Comparison of ENCODE assay signal across 8 cellular contexts in genomic region chr12:31589896-31590729, GRCh38. TPM values are rescaled to one million over a fixed set of nuclear protein-coding genes. Genes with fewer than 3 reads are reported as not detected.
DNase-seq lines count a peak whose midpoint lies in the region; ATAC-seq, FAIRE-seq and TF ChIP-seq lines count a peak whose summit lies in the region.

No MANE protein-coding gene starts in this region.

- TF ChIP-seq CTCF in neural progenitor cell (IDR thresholded peaks at IDR 0.05), result no peak

- peak overlapping the region; percentile 97 for H3K4me2 ChIP-seq in neural progenitor cell

- no peak overlapping the region for H3K9ac ChIP-seq in neural progenitor cell

- peaks cover 3% of the 10 kb centered on the region for H3F3A ChIP-seq in neural progenitor cell (ENCODE audit: low read depth)

- peaks cover 27% of the 10 kb centered on the region for H3K27me3 ChIP-seq in neural progenitor cell

- no peaks in the 10 kb centered on the region for H3K9me3 ChIP-seq in neural progenitor cell (ENCODE audit: low read depth)

- peak overlapping the region; percentile 86 for H3K4me3 ChIP-seq in neural progenitor cell

- no peaks in the 10 kb centered on the region for H3K9me3 Mint-ChIP-seq in activated T-helper 2 cell treated with anti-CD3 and anti-CD28 coated beads, Interferon-gamma antibody, Interleukin-2, Interleukin-4, amounts not matched to agents 10 μg/mL and 5 μg/mL and 100 μg/mL, durations not matched to agents 14 hours and 24 hours and 36 hours
- peaks cover 6% of the 10 kb centered on the region for H3K9me3 Mint-ChIP-seq in neural progenitor cell

- peak overlapping the region; percentile 52 for H3K27ac ChIP-seq in neural progenitor cell

- peak overlapping the region; percentile 86 for H2AFZ ChIP-seq in neural progenitor cell (replicated peaks)

- peaks cover 11% of the 10 kb centered on the region for H3K4me1 ChIP-seq in neural progenitor cell

- peak overlapping the region; percentile 80 for H3K4me3 Mint-ChIP-seq in activated T-helper 2 cell treated with anti-CD3 and anti-CD28 coated beads, Interferon-gamma antibody, Interleukin-2, Interleukin-4, amounts not matched to agents 10 μg/mL and 5 μg/mL and 100 μg/mL, durations not matched to agents 14 hours and 24 hours and 36 hours (ENCODE audit: low read depth)
- H3K4me3 Mint-ChIP-seq in neural progenitor cell, result peak overlapping the region; percentile 97

- intact Hi-C loops in activated T-helper 2 cell treated with anti-CD3 and anti-CD28 coated beads, Interferon-gamma antibody, Interleukin-2, Interleukin-4, amounts not matched to agents 10 μg/mL and 5 μg/mL and 100 μg/mL, durations not matched to agents 14 hours and 24 hours and 36 hours (cut with micrococcal nuclease), result no loop called here

- DNase-seq in CD1c-positive myeloid dendritic cell (ENCODE audit: extremely low spot score), result peak; percentile 72
- DNase-seq in NCI-H526 treated with DMSO at 0.1 percent for 48 hours (lab: John Stamatoyannopoulos, UW), result peak; percentile 53
- DNase-seq in activated T-helper 2 cell treated with anti-CD3 and anti-CD28 coated beads, Interferon-gamma antibody, Interleukin-2, Interleukin-4, amounts not matched to agents 10 μg/mL and 5 μg/mL and 100 μg/mL, durations not matched to agents 14 hours and 24 hours and 36 hours (ENCODE audit: low spot score), result peak; percentile 11
- peak; percentile 66 for DNase-seq in globus pallidus (ENCODE audit: low spot score)
- DNase-seq in neural progenitor cell (ENCODE audit: low spot score), result peak; percentile 84
- peak; percentile 71 for DNase-seq in urothelium cell line (ENCODE audit: low spot score)

- peaks cover 31% of the 10 kb centered on the region for H4K20me1 ChIP-seq in neural progenitor cell (ENCODE audit: low read depth)

- peak overlapping the region; percentile 50 for H3K27ac Mint-ChIP-seq in activated T-helper 2 cell treated with anti-CD3 and anti-CD28 coated beads, Interferon-gamma antibody, Interleukin-2, Interleukin-4, amounts not matched to agents 10 μg/mL and 5 μg/mL and 100 μg/mL, durations not matched to agents 14 hours and 24 hours and 36 hours
- peak overlapping the region; percentile 98 for H3K27ac Mint-ChIP-seq in neural progenitor cell

- FAIRE-seq in urothelium cell line (lab: Jason Lieb, UNC), result no peak

- ATAC-seq in GM18868 (IDR thresholded peaks at IDR 0.05; ENCODE audit: unreplicated experiment) (peak; percentile 37), HG03066 (IDR thresholded peaks at IDR 0.05; ENCODE audit: low read depth, unreplicated experiment) (peak; percentile 31)

- H3K4me1 Mint-ChIP-seq in activated T-helper 2 cell treated with anti-CD3 and anti-CD28 coated beads, Interferon-gamma antibody, Interleukin-2, Interleukin-4, amounts not matched to agents 10 μg/mL and 5 μg/mL and 100 μg/mL, durations not matched to agents 14 hours and 24 hours and 36 hours (ENCODE audit: low read depth), result peaks cover 10% of the 10 kb centered on the region
- H3K4me1 Mint-ChIP-seq in neural progenitor cell, result peaks cover 33% of the 10 kb centered on the region

- no peaks in the 10 kb centered on the region for H3K36me3 ChIP-seq in neural progenitor cell

- peaks cover 2% of the 10 kb centered on the region for H3K36me3 Mint-ChIP-seq in activated T-helper 2 cell treated with anti-CD3 and anti-CD28 coated beads, Interferon-gamma antibody, Interleukin-2, Interleukin-4, amounts not matched to agents 10 μg/mL and 5 μg/mL and 100 μg/mL, durations not matched to agents 14 hours and 24 hours and 36 hours (ENCODE audit: low read depth)
- H3K36me3 Mint-ChIP-seq in neural progenitor cell, result peaks cover 10% of the 10 kb centered on the region

- H3K79me2 ChIP-seq in neural progenitor cell (ENCODE audit: low read depth), result peaks cover 48% of the 10 kb centered on the region

- peaks cover 50% of the 10 kb centered on the region for H3K27me3 Mint-ChIP-seq in activated T-helper 2 cell treated with anti-CD3 and anti-CD28 coated beads, Interferon-gamma antibody, Interleukin-2, Interleukin-4, amounts not matched to agents 10 μg/mL and 5 μg/mL and 100 μg/mL, durations not matched to agents 14 hours and 24 hours and 36 hours (ENCODE audit: low read depth)
- H3K27me3 Mint-ChIP-seq in neural progenitor cell (ENCODE audit: insufficient read depth, low read depth), result no peaks in the 10 kb centered on the region

RNA-seq across cellular contexts. Expression of gene DENND5B, which starts 0.8 kb away (rescaled TPM):
- 0.51 and 1.2 TPM in 2 replicates for total RNA-seq in activated T-helper 2 cell treated with anti-CD3 and anti-CD28 coated beads, Interferon-gamma antibody, Interleukin-2, Interleukin-4, amounts not matched to agents 10 μg/mL and 5 μg/mL and 100 μg/mL, durations not matched to agents 14 hours and 24 hours and 36 hours
- total RNA-seq in neural progenitor cell (ENCODE audit: low replicate concordance), result 21.2 and 24.2 TPM in 2 replicates

Comparison
In these comparisons a context has a peak if more than half of its experiments do, and no peak if none do; other contexts are left out.
1. Peak in every context shown above with its lines: DNase-seq, ATAC-seq, H3K4me3 ChIP-seq and H3K27ac ChIP-seq.
2. DNase-seq: peak in every context shown above with its lines; median percentile 84 in neural progenitor cell; 72 in CD1c-positive myeloid dendritic cell; 71 in urothelium cell line; 66 in globus pallidus; 53 in NCI-H526 treated with DMSO at 0.1 percent for 48 hours; 11 in activated T-helper 2 cell treated with anti-CD3 and anti-CD28 coated beads, Interferon-gamma antibody, Interleukin-2, Interleukin-4, amounts not matched to agents 10 μg/mL and 5 μg/mL and 100 μg/mL, durations not matched to agents 14 hours and 24 hours and 36 hours.
3. RNA of gene DENND5B, which starts 0.8 kb away (total RNA-seq): 21.2 to 24.2 TPM in neural progenitor cell; 0.51 to 1.2 TPM in activated T-helper 2 cell treated with anti-CD3 and anti-CD28 coated beads, Interferon-gamma antibody, Interleukin-2, Interleukin-4, amounts not matched to agents 10 μg/mL and 5 μg/mL and 100 μg/mL, durations not matched to agents 14 hours and 24 hours and 36 hours; every median in the first group is over 10 times any median in the second.